27 cellular contexts compared by ENCODE assay signal in the genomic region with DNA sequence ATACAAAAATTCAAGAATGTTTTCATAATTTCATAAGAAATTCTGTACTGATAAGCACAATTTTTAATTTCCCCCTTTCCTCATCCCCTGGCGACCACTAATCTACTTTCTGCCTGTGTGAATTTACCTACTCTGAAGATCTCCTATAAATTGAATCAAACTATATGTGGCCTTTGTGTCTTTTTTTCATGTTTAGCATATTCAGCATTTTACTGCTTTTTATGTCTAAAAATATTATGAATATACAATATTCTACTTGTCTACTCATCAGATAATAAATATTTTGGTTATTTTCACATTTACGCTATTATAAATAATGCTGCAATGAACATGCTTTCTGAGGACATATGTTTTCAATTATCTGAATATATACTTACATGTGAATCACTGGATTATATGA.
"Had no signal": no experiment of that assay in that cellular context is flagged by ENCODE, and none has a peak within 500 bp of the region (broad histone marks: within the 10 kb centered on the region; RNA-seq: fewer than 3 reads in every experiment).

No MANE protein-coding gene starts in this region.

- H3K27me3 ChIP-seq: colonic mucosa, dorsolateral prefrontal cortex, esophagus muscularis mucosa, esophagus squamous epithelium, foreskin keratinocyte, gastrocnemius medialis, gastroesophageal sphincter, heart left ventricle, heart right ventricle had no signal

- H3K27ac ChIP-seq: colonic mucosa, coronary artery, dorsolateral prefrontal cortex, epithelial cell of prostate, esophagus muscularis mucosa, esophagus squamous epithelium, foreskin keratinocyte, gastrocnemius medialis, gastroesophageal sphincter, heart left ventricle, heart right ventricle had no signal

- H3K9me3 ChIP-seq: colonic mucosa, esophagus muscularis mucosa, esophagus squamous epithelium, gastrocnemius medialis, gastroesophageal sphincter, heart left ventricle had no signal

- ATAC-seq: effector memory CD8-positive, alpha-beta T cell; esophagus mucosa; foreskin keratinocyte; gastrocnemius medialis; gastroesophageal sphincter; heart left ventricle; heart right ventricle had no signal

- H3K36me3 ChIP-seq: colonic mucosa, esophagus muscularis mucosa, esophagus squamous epithelium, gastrocnemius medialis, gastroesophageal sphincter, heart left ventricle, heart right ventricle had no signal

- H3K4me3 ChIP-seq: colonic mucosa, coronary artery, dorsolateral prefrontal cortex, esophagus muscularis mucosa, esophagus squamous epithelium, gastrocnemius medialis, gastroesophageal sphincter, heart left ventricle, heart right ventricle had no signal

- DNase-seq: colonic mucosa; dermis blood vessel endothelial cell; dorsolateral prefrontal cortex; effector CD4-positive, alpha-beta T cell; effector CD8-positive, alpha-beta T cell; effector memory CD4-positive, alpha-beta T cell; effector memory CD8-positive, alpha-beta T cell; endodermal cell; erythroblast; esophagus squamous epithelium; foreskin fibroblast; foreskin keratinocyte; foreskin melanocyte; gastrocnemius medialis; glutamatergic neuron; head of caudate nucleus; heart left ventricle; heart right ventricle had no signal

- FAIRE-seq: colon, endometrium, endothelial cell of umbilical vein, frontal cortex had no signal

- H3K4me1 ChIP-seq: colonic mucosa, esophagus muscularis mucosa, esophagus squamous epithelium, foreskin keratinocyte, gastrocnemius medialis, gastroesophageal sphincter, heart left ventricle, heart right ventricle had no signal
